14 cellular contexts compared by ENCODE assay signal in the genomic region with DNA sequence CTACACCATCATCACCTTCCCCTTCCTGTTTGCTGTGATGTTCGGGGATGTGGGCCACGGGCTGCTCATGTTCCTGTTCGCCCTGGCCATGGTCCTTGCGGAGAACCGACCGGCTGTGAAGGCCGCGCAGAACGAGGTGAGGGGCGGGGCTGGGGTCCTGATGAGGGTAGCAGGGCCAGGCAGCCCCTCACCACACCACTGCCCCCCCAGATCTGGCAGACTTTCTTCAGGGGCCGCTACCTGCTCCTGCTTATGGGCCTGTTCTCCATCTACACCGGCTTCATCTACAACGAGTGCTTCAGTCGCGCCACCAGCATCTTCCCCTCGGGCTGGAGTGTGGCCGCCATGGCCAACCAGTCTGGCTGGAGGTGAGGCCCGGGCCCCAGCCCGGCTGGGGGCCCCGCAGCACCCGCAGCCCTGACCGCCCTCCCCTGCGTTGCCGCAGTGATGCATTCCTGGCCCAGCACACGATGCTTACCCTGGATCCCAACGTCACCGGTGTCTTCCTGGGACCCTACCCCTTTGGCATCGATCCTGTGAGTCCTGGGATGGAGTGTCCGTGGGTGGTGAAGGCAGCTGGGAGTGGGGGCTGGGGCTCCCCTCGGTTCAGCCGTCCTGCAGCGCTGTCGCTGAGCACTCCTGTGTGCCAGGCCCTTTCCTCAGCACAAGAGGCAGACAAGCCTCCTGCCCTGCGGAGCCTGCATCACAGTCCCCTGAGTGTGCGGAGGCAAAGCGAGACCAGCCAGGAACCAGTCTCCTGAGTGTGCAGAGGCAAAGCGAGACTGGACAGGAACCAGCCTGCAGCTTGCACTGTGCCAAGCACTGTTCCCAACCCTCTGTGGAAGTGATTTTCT. TPM values are rescaled to one million over a fixed set of nuclear protein-coding genes. Genes with fewer than 3 reads are reported as not detected.
"Had no signal": no experiment of that assay in that cellular context is flagged by ENCODE, and none has a peak within 500 bp of the region (broad histone marks: within the 10 kb centered on the region; RNA-seq: fewer than 3 reads in every experiment).

No MANE protein-coding gene starts in this region.

- H3K36me3 Mint-ChIP-seq: activated naive CD4-positive, alpha-beta T cell treated with anti-CD3 and anti-CD28 coated beads, Interleukin-2, amount 50 U/mL, for 72 hours; brain; natural killer cell treated with Interleukin-12 subunit alpha and Interleukin-12 subunit beta and Interleukin-15 and Interleukin-18, amount 100 ng/mL, for 72 hours had no signal

- H3K4me3 Mint-ChIP-seq: activated CD4-positive, alpha-beta T cell treated with anti-CD3 and anti-CD28 coated beads, Interleukin-2, amount 10 ng/mL, durations not matched to agents 7 days and 5 days; brain; natural killer cell treated with Interleukin-12 subunit alpha and Interleukin-12 subunit beta and Interleukin-15 and Interleukin-18, amount 100 ng/mL, for 72 hours; WTC11 had no signal

- H3K9me3 ChIP-seq: SK-N-SH, tibial artery had no signal

- H3K27ac Mint-ChIP-seq: activated CD4-positive, alpha-beta T cell treated with anti-CD3 and anti-CD28 coated beads, Interleukin-2, amount 10 ng/mL, durations not matched to agents 7 days and 5 days; brain; natural killer cell treated with Interleukin-12 subunit alpha and Interleukin-12 subunit beta and Interleukin-15 and Interleukin-18, amount 100 ng/mL, for 72 hours; WTC11 had no signal

- H3K4me1 Mint-ChIP-seq: activated CD4-positive, alpha-beta T cell treated with anti-CD3 and anti-CD28 coated beads, Interleukin-2, amount 10 ng/mL, durations not matched to agents 7 days and 5 days had no signal

- ATAC-seq: activated naive CD4-positive, alpha-beta T cell treated with anti-CD3 and anti-CD28 coated beads, Interleukin-2, amount 50 U/mL, for 72 hours; foreskin keratinocyte; natural killer cell treated with Interleukin-12 subunit alpha and Interleukin-12 subunit beta and Interleukin-15 and Interleukin-18, amount 100 ng/mL, for 72 hours; WTC11 had no signal

- H3K27me3 Mint-ChIP-seq: activated CD4-positive, alpha-beta T cell treated with anti-CD3 and anti-CD28 coated beads, Interleukin-2, amount 10 ng/mL, durations not matched to agents 7 days and 5 days; brain; natural killer cell treated with Interleukin-12 subunit alpha and Interleukin-12 subunit beta and Interleukin-15 and Interleukin-18, amount 100 ng/mL, for 72 hours had no signal

- H3K4me3 ChIP-seq: tibial artery had no signal

- H3K27me3 ChIP-seq: foreskin keratinocyte, tibial artery had no signal

- H3K4me1 ChIP-seq: foreskin keratinocyte, tibial artery had no signal

- H3K9me3 Mint-ChIP-seq: activated CD4-positive, alpha-beta T cell treated with anti-CD3 and anti-CD28 coated beads, Interleukin-2, amount 10 ng/mL, durations not matched to agents 7 days and 5 days; activated naive CD4-positive, alpha-beta T cell treated with anti-CD3 and anti-CD28 coated beads, Interleukin-2, amount 50 U/mL, for 72 hours; brain; natural killer cell treated with Interleukin-12 subunit alpha and Interleukin-12 subunit beta and Interleukin-15 and Interleukin-18, amount 100 ng/mL, for 72 hours; WTC11 had no signal

- DNase-seq: activated CD4-positive, alpha-beta T cell treated with anti-CD3 and anti-CD28 coated beads, Interleukin-2, amount 10 ng/mL, durations not matched to agents 7 days and 5 days; activated effector memory CD4-positive, alpha-beta T cell treated with Interleukin-2 at 50 U/mL for 16 hours; amniotic stem cell; left cardiac atrium; occipital lobe; SK-N-SH; stimulated activated CD4-positive, alpha-beta T cell treated with anti-CD3 and anti-CD28 coated beads, Interleukin-4, amount 100 ng/mL, for 4 hours; tibial artery had no signal

- H3K27ac ChIP-seq: foreskin keratinocyte, tibial artery had no signal

RNA-seq across cellular contexts. Expression of gene ALDH3B1, which starts 37.5 kb away (rescaled TPM):
- total RNA-seq: foreskin keratinocyte; T-helper 1 cell treated with Interleukin-12 subunit alpha and Interleukin-12 subunit beta and Interleukin-4 antibody, amounts not matched to agents 30 ng/mL and 1 ng/mL, for 36 hours had no signal
